ENCODE assay signal across 8 cellular contexts in the genomic region with DNA sequence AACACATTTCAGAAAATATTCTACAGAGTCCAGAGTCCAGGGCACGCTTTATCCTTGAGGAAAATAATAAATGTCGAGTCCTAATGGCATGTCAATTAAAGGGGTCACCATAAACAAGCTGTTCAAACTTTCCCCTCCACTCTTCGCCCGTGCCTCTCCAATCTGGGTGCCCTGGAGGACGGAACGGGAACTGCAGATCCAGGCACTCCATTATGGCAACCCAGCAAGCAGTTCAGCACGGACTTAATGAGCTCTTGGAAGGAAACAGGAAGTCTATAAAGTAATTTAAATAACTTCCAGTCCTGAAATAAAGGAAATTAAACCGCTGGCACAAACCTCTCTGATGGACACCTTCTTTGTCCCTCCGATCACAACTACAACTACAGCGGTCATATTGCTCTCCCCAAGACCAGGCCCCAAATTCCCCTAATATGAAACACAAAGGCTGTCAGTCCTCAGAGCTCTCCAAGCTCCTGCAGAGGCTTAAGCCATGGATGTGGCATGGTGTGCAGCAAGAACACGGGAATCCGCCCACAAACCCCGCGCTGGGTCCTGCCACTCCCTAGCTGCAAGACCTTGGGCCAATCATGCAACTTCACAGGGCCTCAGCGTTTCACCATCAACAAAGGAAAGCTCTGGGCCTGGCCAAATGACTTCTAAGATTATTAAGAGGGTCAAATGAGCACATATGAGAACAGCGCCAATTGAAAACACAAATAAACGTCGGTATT. TPM values are rescaled to one million over a fixed set of nuclear protein-coding genes. Genes with fewer than 3 reads are reported as not detected.
A peak's percentile ranks its signal among the peaks of the same experiment; 100 is the strongest.
DNase-seq lines count a peak whose midpoint lies in the region; ATAC-seq and TF ChIP-seq lines count a peak whose summit lies in the region.

No MANE protein-coding gene starts in this region.

- ATAC-seq in upper lobe of left lung (ENCODE audit: low FRiP score in 2 of 2) (no peak), HG02610 (IDR thresholded peaks at IDR 0.05; ENCODE audit: unreplicated experiment) (no peak)

- TF ChIP-seq POLR2A in upper lobe of left lung (IDR thresholded peaks at IDR 0.05) = no peak

- H4K20me1 ChIP-seq in OCI-LY3 (ENCODE audit: insufficient read depth, low read length) = no peaks in the 10 kb centered on the region; the same call in 1 of the 2 replicates

- peaks cover 8% of the 10 kb centered on the region for H3K4me1 ChIP-seq in OCI-LY3 (ENCODE audit: low read length)
- H3K4me1 ChIP-seq in upper lobe of left lung = peaks cover 40 to 80% (median 51%) of the 10 kb centered on the region in 4 donors

- H3K9me3 ChIP-seq in OCI-LY3 (ENCODE audit: insufficient read depth, low read length) (no peaks in the 10 kb centered on the region), upper lobe of left lung (no peaks in the 10 kb centered on the region)

- H3K27ac ChIP-seq in OCI-LY3 (ENCODE audit: low read length) (no peak overlapping the region), upper lobe of left lung (peak overlapping the region; percentile 10 to 62 (median 53))

- no peak overlapping the region for H2AFZ ChIP-seq in OCI-LY3 (ENCODE audit: low read depth, low read length)

- H3K4me3 ChIP-seq in OCI-LY3 (ENCODE audit: low read length) (no peak overlapping the region), fibroblast of villous mesenchyme (ENCODE audit: low read depth, low read length) (no peak overlapping the region), upper lobe of left lung (no peak overlapping the region)

- DNase-seq in stimulated activated CD4-positive, alpha-beta T cell treated with anti-CD3 and anti-CD28 coated beads, Interleukin-1b, Interleukin-23, amount 100 ng/mL, for 48 hours = peak; percentile 4
- no peak for DNase-seq in stimulated activated CD4-positive, alpha-beta T cell treated with anti-CD3 and anti-CD28 coated beads, Interleukin-12 subunit alpha, Interleukin-12 subunit beta, amount 100 ng/mL, for 4 hours
- DNase-seq in fibroblast of villous mesenchyme (ENCODE audit: low read depth) (no peak), upper lobe of left lung (no peak), NCI-H524 (lab: John Stamatoyannopoulos, UW) (no peak), KG1 (lab: John Stamatoyannopoulos, UW) (no peak)

- H3K4me2 ChIP-seq in OCI-LY3 (ENCODE audit: low read length) = no peak overlapping the region

- no peak overlapping the region for H3K9ac ChIP-seq in OCI-LY3 (ENCODE audit: low read length)

- no peak for TF ChIP-seq EP300 in upper lobe of left lung (IDR thresholded peaks at IDR 0.05)

- peak; percentile 25 for TF ChIP-seq CTCF in OCI-LY3 (IDR thresholded peaks at IDR 0.05; ENCODE audit: low read depth, low read length)
- TF ChIP-seq CTCF in fibroblast of villous mesenchyme (IDR thresholded peaks at IDR 0.05; ENCODE audit: insufficient read depth, low read depth, low read length) = peak; percentile 57
- TF ChIP-seq CTCF in upper lobe of left lung (IDR thresholded peaks at IDR 0.05) = peak in 4 of 6 experiments; percentile 35 to 57 (median 38)

- H3K27me3 ChIP-seq in OCI-LY3 (ENCODE audit: low read depth, low read length) (no peaks in the 10 kb centered on the region), upper lobe of left lung (no peaks in the 10 kb centered on the region)

- no peaks in the 10 kb centered on the region; the same call in 1 of the 2 replicates for H3K79me2 ChIP-seq in OCI-LY3 (ENCODE audit: low read length)

- 66 to 71% methylated on average over 16 to 18 of the region's 18 CpGs for WGBS in upper lobe of left lung, 2 donors

- H3K36me3 ChIP-seq in OCI-LY3 (replicated peaks; ENCODE audit: low read depth, low read length) (no peaks in the 10 kb centered on the region), upper lobe of left lung (no peaks in the 10 kb centered on the region)

RNA-seq across cellular contexts. Expression of gene ZFHX3, which starts 52.6 kb away (rescaled TPM):
- total RNA-seq in fibroblast of villous mesenchyme (3.9 and 6.8 TPM in 2 replicates), upper lobe of left lung (10 to 100 TPM; 22.4 to 40.3 (median 27.0) TPM)
